Comparison of ENCODE assay signal across 13 cellular contexts in genomic region chr15:68265674-68266073, GRCh38. TPM values are rescaled to one million over a fixed set of nuclear protein-coding genes. Genes with fewer than 3 reads are reported as not detected.
DNase-seq lines count a peak whose midpoint lies in the region; TF ChIP-seq lines count a peak whose summit lies in the region.
"Had no signal": no experiment of that assay in that cellular context is flagged by ENCODE, and none has a peak within 500 bp of the region (broad histone marks: within the 10 kb centered on the region; RNA-seq: fewer than 3 reads in every experiment).

No MANE protein-coding gene starts in this region.

- no peak overlapping the region for H2AK5ac ChIP-seq in H9 (ENCODE audit: insufficient read length, low read length)

- H4K91ac ChIP-seq in H9 (ENCODE audit: insufficient read length, low read depth, low read length): no peak overlapping the region

- H3K27ac ChIP-seq in H9 (ENCODE audit: insufficient read length, low read depth, low read length) (no peak overlapping the region), epithelial cell of prostate (peak overlapping the region; percentile 16), iPS-20b (ENCODE audit: low read length) (no peak overlapping the region)
- H3K27ac ChIP-seq: C4-2B, GM23248 had no signal

- H3K9me3 ChIP-seq in H9 (ENCODE audit: control insufficient read depth, low read depth, low read length) (no peaks in the 10 kb centered on the region), iPS-20b (ENCODE audit: insufficient read depth, low read depth, low read length) (no peaks in the 10 kb centered on the region)
- H3K9me3 ChIP-seq: BE2C, Caco-2 had no signal

- H3K4me3 Mint-ChIP-seq in H9: no peak overlapping the region; a peak in 1 of 5 replicates
- H3K4me3 Mint-ChIP-seq: CD8-positive, alpha-beta T cell had no signal

- no peak overlapping the region for H3K18ac ChIP-seq in H9 (ENCODE audit: insufficient read length, low read depth, low read length)

- H3K4ac ChIP-seq in H9 (ENCODE audit: low read depth, low read length): no peak overlapping the region

- H2BK15ac ChIP-seq in H9 (ENCODE audit: low read depth, low read length): no peak overlapping the region

- no peak overlapping the region for H3K23ac ChIP-seq in H9 (ENCODE audit: insufficient read length, low read depth, low read length)

- H3K4me1 ChIP-seq in H9 (ENCODE audit: insufficient read depth, low read length) (peaks cover 2% of the 10 kb centered on the region; the same call in 1 of the 2 replicates), iPS-20b (ENCODE audit: insufficient read depth, low read length) (peaks cover 33% of the 10 kb centered on the region; the same call in 1 of the 2 replicates)
- H3K4me1 ChIP-seq: BE2C, Caco-2 had no signal

- H3K36me3 Mint-ChIP-seq in H9 (ENCODE audit: insufficient read depth in 1 of 3, low read depth in 3 of 3): peaks cover 0 to 2% (median 0%) of the 10 kb centered on the region in 3 experiments; a peak in 3 of 7 replicates
- H3K36me3 Mint-ChIP-seq: CD8-positive, alpha-beta T cell had no signal

- WGBS in H9 (ENCODE audit: extremely low coverage, insufficient read length, low lambda C conversion rate): no CpG with 5 or more reads among the region's 3 CpGs

- H3K27ac Mint-ChIP-seq in H9: peak overlapping the region in 1 of 3 experiments; percentile 48; a peak in 2 of 7 replicates
- H3K27ac Mint-ChIP-seq: CD8-positive, alpha-beta T cell had no signal

- H4K8ac ChIP-seq in H9 (replicated peaks; ENCODE audit: insufficient read length, low read depth, low read length): no peak overlapping the region

- H2BK5ac ChIP-seq in H9 (ENCODE audit: insufficient read length, low read length): no peak overlapping the region

- no peaks in the 10 kb centered on the region for H3K27me3 Mint-ChIP-seq in H9 (ENCODE audit: low read depth)

- H4K20me1 ChIP-seq in H9 (ENCODE audit: control insufficient read depth, insufficient read depth, insufficient read length): no peaks in the 10 kb centered on the region

- no peak overlapping the region for H2BK12ac ChIP-seq in H9 (ENCODE audit: insufficient read length, low read depth, low read length)

- peak overlapping the region; percentile 75 for H2BK20ac ChIP-seq in H9 (ENCODE audit: low read depth, low read length, poor library complexity, severe bottlenecking)

- peak overlapping the region; percentile 1; the same call in 1 of the 2 replicates for H3K4me3 ChIP-seq in iPS-20b (ENCODE audit: low read length)
- H3K4me3 ChIP-seq: GM23248 had no signal

- H2BK120ac ChIP-seq in H9 (ENCODE audit: low read depth, low read length, poor library complexity, severe bottlenecking): no peak overlapping the region

- H2AFZ ChIP-seq in H9 (ENCODE audit: low read length): no peak overlapping the region
- H2AFZ ChIP-seq: GM23248 had no signal

- DNase-seq in H9: no peak
- no peak for DNase-seq in epithelial cell of prostate (ENCODE audit: low read depth, low spot score)
- no peak for DNase-seq in activated CD8-positive, alpha-beta memory T cell treated with anti-CD3 and anti-CD28 coated beads for 24 hours
- DNase-seq in NCI-H774 (lab: John Stamatoyannopoulos, UW): no peak
- DNase-seq in SHP77 (lab: John Stamatoyannopoulos, UW): no peak
- DNase-seq in activated CD4-positive, CD25-positive, alpha-beta regulatory T cell treated with anti-CD3 and anti-CD28 coated beads, Interleukin-2, amount 50 U/mL, for 72 hours: no peak
- DNase-seq: BE2C; Caco-2; CD8-positive, alpha-beta T cell; GM23248; H7 had no signal

- peaks cover 41 to 50% of the 10 kb centered on the region in 2 experiments for H3K4me1 Mint-ChIP-seq in H9

- H3K27me3 ChIP-seq in H9 (ENCODE audit: insufficient read depth, low read length) (no peaks in the 10 kb centered on the region), iPS-20b (ENCODE audit: insufficient read depth, low read length) (no peaks in the 10 kb centered on the region)

- peaks cover 0 to 3% of the 10 kb centered on the region in 2 experiments; a peak in 1 of 5 replicates for H3K9me3 Mint-ChIP-seq in H9
- H3K9me3 Mint-ChIP-seq: CD8-positive, alpha-beta T cell had no signal

- no peak overlapping the region for H3K14ac ChIP-seq in H9 (ENCODE audit: insufficient read depth, low read length)

- no peak overlapping the region for H3K56ac ChIP-seq in H9 (ENCODE audit: insufficient read length, low read depth, low read length)

- H3K79me2 ChIP-seq in H9 (ENCODE audit: insufficient read depth, low read length): no peaks in the 10 kb centered on the region

- no peaks in the 10 kb centered on the region for H3K23me2 ChIP-seq in H9 (ENCODE audit: insufficient read length, low read depth, low read length, poor library complexity, severe bottlenecking)

- H3K4me2 ChIP-seq in H9 (ENCODE audit: insufficient read depth, insufficient read length, low read length): no peak overlapping the region

- no peak overlapping the region for H3T11ph ChIP-seq in H9 (ENCODE audit: low read length)

- no peak for TF ChIP-seq CTCF in H9 (conservative IDR thresholded peaks at IDR 0.05)

- H3K79me1 ChIP-seq in H9 (ENCODE audit: insufficient read depth, low read depth, low read length, poor library complexity, severe bottlenecking): no peaks in the 10 kb centered on the region

- no peaks in the 10 kb centered on the region for H3K36me3 ChIP-seq in iPS-20b (ENCODE audit: insufficient read depth, low read depth, low read length)
- H3K36me3 ChIP-seq: BE2C had no signal

- H4K5ac ChIP-seq in H9 (ENCODE audit: insufficient read length, low read depth, low read length): no peak overlapping the region

- H3K9ac ChIP-seq in H9 (ENCODE audit: extremely low read depth, insufficient read length, low read length) (no peak overlapping the region), iPS-20b (ENCODE audit: low read depth, low read length) (peak overlapping the region; percentile 3; the same call in 1 of the 2 replicates)
- H3K9ac ChIP-seq: GM23248 had no signal

RNA-seq across cellular contexts. Expression of gene FEM1B, which starts 11.9 kb away (rescaled TPM):
- total RNA-seq in H9 (2021): 77.9 and 83.3 TPM in 2 replicates

RNA-seq across cellular contexts. Expression of gene CLN6, which starts 36.1 kb away (rescaled TPM):
- 68.7 and 71.9 TPM in 2 replicates for total RNA-seq in H9 (2021)
